Comparison of ENCODE assay signal across 9 cellular contexts in the genomic region with DNA sequence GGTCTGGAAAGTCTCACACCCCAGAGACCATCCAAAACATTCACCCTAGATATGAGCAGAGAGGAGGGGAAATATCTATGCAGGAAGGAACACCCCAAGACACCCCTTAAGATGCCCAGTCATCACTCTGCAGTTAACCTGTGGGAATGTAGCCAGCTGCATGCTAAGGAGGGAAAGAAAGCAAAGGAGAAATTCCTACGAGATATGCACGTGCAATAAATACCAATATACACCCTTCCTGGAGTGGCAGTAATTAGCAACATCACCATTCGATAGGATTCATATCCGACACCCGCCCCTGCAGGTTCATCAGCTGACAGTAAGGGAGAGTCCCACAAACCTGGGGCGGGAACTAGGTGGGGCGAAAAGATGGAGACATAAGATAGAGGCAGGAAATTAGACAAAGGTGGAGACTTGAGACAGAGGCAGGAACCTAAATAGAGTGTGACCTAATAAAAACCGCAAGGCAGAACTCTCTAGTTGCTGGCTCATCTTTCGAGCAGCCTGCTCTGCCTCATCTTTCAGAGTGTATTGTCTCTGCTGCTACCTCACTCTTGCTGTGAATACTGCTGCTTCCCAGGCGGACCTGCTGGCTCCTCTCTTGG. TPM values are rescaled to one million over a fixed set of nuclear protein-coding genes. Genes with fewer than 3 reads are reported as not detected.
DNase-seq lines count a peak whose midpoint lies in the region; ATAC-seq and TF ChIP-seq lines count a peak whose summit lies in the region.
"Had no signal": no experiment of that assay in that cellular context is flagged by ENCODE, and none has a peak within 500 bp of the region (broad histone marks: within the 10 kb centered on the region; RNA-seq: fewer than 3 reads in every experiment).

No MANE protein-coding gene starts in this region.

- DNase-seq in activated gamma-delta T cell treated with Interleukin-2 at 50 U/mL for 16 hours (peak; percentile 59), activated gamma-delta T cell (lab: John Stamatoyannopoulos, UW) (no peak), foreskin keratinocyte (peak; percentile 98 to 99), DMS153 (lab: John Stamatoyannopoulos, UW) (no peak)
- DNase-seq in activated CD4-positive, alpha-beta T cell treated with anti-CD3 and anti-CD28 coated beads, Interleukin-2, amount 50 U/mL, for 1 hour, result peak; percentile 71
- peak; percentile 41 to 62 for DNase-seq in stimulated activated CD8-positive, alpha-beta memory T cell treated with anti-CD3 and anti-CD28 coated beads, Interleukin-7, amount 100 ng/mL, for 4 hours (ENCODE audit: low read depth in 2 of 2)
- DNase-seq: NCI-H526 had no signal

- H3K4me1 ChIP-seq in foreskin keratinocyte, result peaks cover 31% of the 10 kb centered on the region

- H3K27ac ChIP-seq in foreskin keratinocyte, result peak overlapping the region; percentile 99

- peak; percentile 6 for TF ChIP-seq CTCF in foreskin keratinocyte (conservative IDR thresholded peaks at IDR 0.05)

- H3K27me3 ChIP-seq in foreskin keratinocyte, result no peaks in the 10 kb centered on the region

- peak; percentile 79 for ATAC-seq in foreskin keratinocyte
- ATAC-seq in HG03039 (IDR thresholded peaks at IDR 0.05; ENCODE audit: unreplicated experiment), result no peak
- no peak for ATAC-seq in GM19455 (IDR thresholded peaks at IDR 0.05; ENCODE audit: unreplicated experiment)

RNA-seq across cellular contexts. Expression of a gene that starts 51.5 kb away (rescaled TPM):
- 84.7 and 99.7 TPM in 2 replicates for total RNA-seq in foreskin keratinocyte
- polyA plus RNA-seq in foreskin keratinocyte, result 41.3 and 47.0 TPM in 2 replicates

Comparison
In these comparisons a context has a peak if more than half of its experiments do, and no peak if none do; other contexts are left out.
1. DNase-seq: peak in activated gamma-delta T cell treated with Interleukin-2 at 50 U/mL for 16 hours (single experiment), activated CD4-positive, alpha-beta T cell treated with anti-CD3 and anti-CD28 coated beads, Interleukin-2, amount 50 U/mL, for 1 hour (single experiment), foreskin keratinocyte (2 of 2) and stimulated activated CD8-positive, alpha-beta memory T cell treated with anti-CD3 and anti-CD28 coated beads, Interleukin-7, amount 100 ng/mL, for 4 hours (2 of 2); none in activated gamma-delta T cell (single experiment) and DMS153 (single experiment).